ENCODE assay signal across 19 cellular contexts in genomic region chr3:126676919-126677705, GRCh38. TPM values are rescaled to one million over a fixed set of nuclear protein-coding genes. Genes with fewer than 3 reads are reported as not detected.
DNase-seq lines count a peak whose midpoint lies in the region; ATAC-seq and TF ChIP-seq lines count a peak whose summit lies in the region.
"Had no signal": no experiment of that assay in that cellular context is flagged by ENCODE, and none has a peak within 500 bp of the region (broad histone marks: within the 10 kb centered on the region; RNA-seq: fewer than 3 reads in every experiment).

No MANE protein-coding gene starts in this region.

- H3K27ac ChIP-seq in BLaER1 (no peak overlapping the region), brain microvascular endothelial cell (no peak overlapping the region), caudate nucleus (ENCODE audit: low read depth, low read length) (no peak overlapping the region)
- no peak overlapping the region for H3K27ac ChIP-seq in naive thymus-derived CD4-positive, alpha-beta T cell (ENCODE audit: low read depth, low read length)
- H3K27ac ChIP-seq: KMS-11, pancreas, suprapubic skin had no signal

- H3K27me3 ChIP-seq in BLaER1 (no peaks in the 10 kb centered on the region), Loucy (ENCODE audit: insufficient read depth, low read length, poor library complexity, severe bottlenecking) (no peaks in the 10 kb centered on the region), brain microvascular endothelial cell (replicated peaks) (peaks cover 8% of the 10 kb centered on the region)
- no peaks in the 10 kb centered on the region for H3K27me3 ChIP-seq in naive thymus-derived CD4-positive, alpha-beta T cell (ENCODE audit: control insufficient read depth in 2 of 2, insufficient read depth in 2 of 2, low read length in 2 of 2)
- H3K27me3 ChIP-seq: pancreas had no signal

- H3K9me2 ChIP-seq in Loucy (replicated peaks; ENCODE audit: low read depth, low read length), result no peaks in the 10 kb centered on the region

- H3K4me3 Mint-ChIP-seq in activated T-helper 2 cell treated with anti-CD3 and anti-CD28 coated beads, Interferon-gamma antibody, Interleukin-2, Interleukin-4, amounts not matched to agents 10 μg/mL and 5 μg/mL and 100 μg/mL, durations not matched to agents 14 hours and 24 hours and 36 hours (ENCODE audit: low read depth), result no peak overlapping the region
- H3K4me3 Mint-ChIP-seq in naive thymus-derived CD4-positive, alpha-beta T cell, result peak overlapping the region in 1 of 10 donors; percentile 12
- H3K4me3 Mint-ChIP-seq: CD4-positive, alpha-beta T cell had no signal

- H3K4me1 Mint-ChIP-seq in activated T-helper 2 cell treated with anti-CD3 and anti-CD28 coated beads, Interferon-gamma antibody, Interleukin-2, Interleukin-4, amounts not matched to agents 10 μg/mL and 5 μg/mL and 100 μg/mL, durations not matched to agents 14 hours and 24 hours and 36 hours (ENCODE audit: low read depth), result peaks cover 3% of the 10 kb centered on the region
- peaks cover 0 to 5% (median 4%) of the 10 kb centered on the region in 7 donors for H3K4me1 Mint-ChIP-seq in naive thymus-derived CD4-positive, alpha-beta T cell

- H3K9me3 ChIP-seq in BLaER1 (peaks cover 15% of the 10 kb centered on the region), Loucy (ENCODE audit: insufficient read depth, low read depth, low read length) (no peaks in the 10 kb centered on the region)
- no peaks in the 10 kb centered on the region for H3K9me3 ChIP-seq in naive thymus-derived CD4-positive, alpha-beta T cell (ENCODE audit: control insufficient read depth in 2 of 3, low read length in 3 of 3)
- H3K9me3 ChIP-seq: HAP-1, pancreas had no signal

- H3K4me2 ChIP-seq in BLaER1, result peak overlapping the region; percentile 82; the same call in 1 of the 2 replicates
- no peak overlapping the region for H3K4me2 ChIP-seq in Loucy (ENCODE audit: low read depth, low read length, poor library complexity, severe bottlenecking)
- H3K4me2 ChIP-seq: KMS-11 had no signal

- POLR2A ChIA-PET in naive thymus-derived CD4-positive, alpha-beta T cell (lab: Charles Lee), result no interaction called here

- no peaks in the 10 kb centered on the region for H3F3A ChIP-seq in Loucy (ENCODE audit: low read depth)

- in situ Hi-C loops in brain microvascular endothelial cell (cut with HindIII; ENCODE audit: low pct_ligation_motif_present, low sequenced_read_pairs), result no loop called here

- H3K27me3 Mint-ChIP-seq in activated T-helper 2 cell treated with anti-CD3 and anti-CD28 coated beads, Interferon-gamma antibody, Interleukin-2, Interleukin-4, amounts not matched to agents 10 μg/mL and 5 μg/mL and 100 μg/mL, durations not matched to agents 14 hours and 24 hours and 36 hours (ENCODE audit: low read depth), result peaks cover 7% of the 10 kb centered on the region
- peaks cover 4 to 12% (median 8%) of the 10 kb centered on the region in 5 donors for H3K27me3 Mint-ChIP-seq in naive thymus-derived CD4-positive, alpha-beta T cell

- peaks cover 9% of the 10 kb centered on the region for H3K9me3 Mint-ChIP-seq in activated T-helper 2 cell treated with anti-CD3 and anti-CD28 coated beads, Interferon-gamma antibody, Interleukin-2, Interleukin-4, amounts not matched to agents 10 μg/mL and 5 μg/mL and 100 μg/mL, durations not matched to agents 14 hours and 24 hours and 36 hours
- H3K9me3 Mint-ChIP-seq in naive thymus-derived CD4-positive, alpha-beta T cell, result peaks cover 0 to 17% (median 5%) of the 10 kb centered on the region in 11 donors
- H3K9me3 Mint-ChIP-seq: CD4-positive, alpha-beta T cell had no signal

- H3K36me3 ChIP-seq in BLaER1, result no peaks in the 10 kb centered on the region
- H3K36me3 ChIP-seq in Loucy (ENCODE audit: insufficient read depth, low read length), result no peaks in the 10 kb centered on the region
- no peaks in the 10 kb centered on the region for H3K36me3 ChIP-seq in brain microvascular endothelial cell (replicated peaks)
- no peaks in the 10 kb centered on the region for H3K36me3 ChIP-seq in naive thymus-derived CD4-positive, alpha-beta T cell (ENCODE audit: control insufficient read depth in 2 of 3, insufficient read depth in 3 of 3, low read length in 3 of 3)
- H3K36me3 ChIP-seq: HAP-1, pancreas, suprapubic skin had no signal

- intact Hi-C loops in activated T-helper 2 cell treated with anti-CD3 and anti-CD28 coated beads, Interferon-gamma antibody, Interleukin-2, Interleukin-4, amounts not matched to agents 10 μg/mL and 5 μg/mL and 100 μg/mL, durations not matched to agents 14 hours and 24 hours and 36 hours (cut with micrococcal nuclease), result no loop called here
- intact Hi-C loops in naive thymus-derived CD4-positive, alpha-beta T cell (cut with micrococcal nuclease), result loop anchor here in 1 of 2 donors (5.0 kb wide), 1 partner anchor 305 kb away; the partner anchor contains the start of gene PLXNA1

- no peaks in the 10 kb centered on the region for H4K20me1 ChIP-seq in BLaER1
- no peaks in the 10 kb centered on the region for H4K20me1 ChIP-seq in Loucy (ENCODE audit: insufficient read depth, low read length, poor library complexity, severe bottlenecking)

- no peak overlapping the region for H3K9ac ChIP-seq in BLaER1
- H3K9ac ChIP-seq in Loucy (ENCODE audit: low read depth, low read length, poor library complexity, severe bottlenecking), result peak overlapping the region; percentile 74
- H3K9ac ChIP-seq: KMS-11 had no signal

- H3K79me2 ChIP-seq in Loucy (ENCODE audit: insufficient read depth, low read length), result no peaks in the 10 kb centered on the region

- CTCF ChIA-PET in naive thymus-derived CD4-positive, alpha-beta T cell (lab: Charles Lee), result interaction anchor here (0.6 to 0.7 kb wide), 3 partner anchors 8 to 251 kb away, joined by 3 read pairs; no protein-coding TSS in a partner anchor

- H3K27ac Mint-ChIP-seq in activated T-helper 2 cell treated with anti-CD3 and anti-CD28 coated beads, Interferon-gamma antibody, Interleukin-2, Interleukin-4, amounts not matched to agents 10 μg/mL and 5 μg/mL and 100 μg/mL, durations not matched to agents 14 hours and 24 hours and 36 hours, result no peak overlapping the region
- no peak overlapping the region for H3K27ac Mint-ChIP-seq in naive thymus-derived CD4-positive, alpha-beta T cell
- H3K27ac Mint-ChIP-seq: CD4-positive, alpha-beta T cell had no signal

- H3K4me3 ChIP-seq in BLaER1 (no peak overlapping the region), Loucy (ENCODE audit: low read length, poor library complexity, severe bottlenecking) (no peak overlapping the region), brain microvascular endothelial cell (ENCODE audit: low read depth, low read length) (no peak overlapping the region)
- H3K4me3 ChIP-seq in naive thymus-derived CD4-positive, alpha-beta T cell (ENCODE audit: low read length), result no peak overlapping the region
- H3K4me3 ChIP-seq: HAP-1, pancreas, suprapubic skin had no signal

- peaks cover 48% of the 10 kb centered on the region for H3K4me1 ChIP-seq in BLaER1
- H3K4me1 ChIP-seq in Loucy (ENCODE audit: insufficient read depth, low read length, poor library complexity, severe bottlenecking), result peaks cover 51% of the 10 kb centered on the region
- H3K4me1 ChIP-seq in naive thymus-derived CD4-positive, alpha-beta T cell (ENCODE audit: control insufficient read depth in 2 of 2, insufficient read depth in 2 of 2, low read length in 2 of 2), result no peaks in the 10 kb centered on the region
- H3K4me1 ChIP-seq: HAP-1, pancreas had no signal

- TF ChIP-seq CTCF in Loucy (conservative IDR thresholded peaks at IDR 0.05; ENCODE audit: low read length) (no peak), brain microvascular endothelial cell (IDR thresholded peaks at IDR 0.05; ENCODE audit: low read depth, low read length, missing control alignments) (no peak)

- peak; percentile 24 for DNase-seq in brain microvascular endothelial cell
- peak; percentile 57 for DNase-seq in islet precursor cell
- DNase-seq in activated T-helper 2 cell treated with anti-CD3 and anti-CD28 coated beads, Interferon-gamma antibody, Interleukin-2, Interleukin-4, amounts not matched to agents 10 μg/mL and 5 μg/mL and 100 μg/mL, durations not matched to agents 14 hours and 24 hours and 36 hours (ENCODE audit: low spot score), result no peak
- no peak for DNase-seq in naive thymus-derived CD4-positive, alpha-beta T cell
- DNase-seq in caudate nucleus (lab: John Stamatoyannopoulos, UW), result no peak
- no peak for DNase-seq in GM19238 (ENCODE audit: insufficient read length, low spot score)
- DNase-seq: CD4-positive, alpha-beta T cell; cortex of kidney; mammary epithelial cell; NCI-H1417; NCI-H524 treated with DMSO at 0.1 percent for 48 hours; pancreas; Right ventricle myocardium superior had no signal

- no peak for ATAC-seq in naive thymus-derived CD4-positive, alpha-beta T cell
- ATAC-seq: pancreas, sciatic nerve had no signal

- H2AFZ ChIP-seq in Loucy (ENCODE audit: low read length), result no peak overlapping the region

- H3K36me3 Mint-ChIP-seq in activated T-helper 2 cell treated with anti-CD3 and anti-CD28 coated beads, Interferon-gamma antibody, Interleukin-2, Interleukin-4, amounts not matched to agents 10 μg/mL and 5 μg/mL and 100 μg/mL, durations not matched to agents 14 hours and 24 hours and 36 hours (ENCODE audit: low read depth), result no peaks in the 10 kb centered on the region
- H3K36me3 Mint-ChIP-seq in naive thymus-derived CD4-positive, alpha-beta T cell, result no peaks in the 10 kb centered on the region

RNA-seq across cellular contexts. Expression of gene TXNRD3, which starts 22.2 kb away (rescaled TPM):
- 0.96 and 1.3 TPM in 2 replicates for total RNA-seq in activated T-helper 2 cell treated with anti-CD3 and anti-CD28 coated beads, Interferon-gamma antibody, Interleukin-2, Interleukin-4, amounts not matched to agents 10 μg/mL and 5 μg/mL and 100 μg/mL, durations not matched to agents 14 hours and 24 hours and 36 hours
- 1 to 10 TPM in 4 of 5 experiments, under 1 TPM in 1; 0.46 to 4.8 (median 3.2) TPM for total RNA-seq in naive thymus-derived CD4-positive, alpha-beta T cell
- 1 to 10 TPM; 4.5 to 4.6 TPM for polyA plus RNA-seq in naive thymus-derived CD4-positive, alpha-beta T cell

RNA-seq across cellular contexts. Expression of gene CHCHD6, which starts 26.9 kb away (rescaled TPM):
- total RNA-seq in activated T-helper 2 cell treated with anti-CD3 and anti-CD28 coated beads, Interferon-gamma antibody, Interleukin-2, Interleukin-4, amounts not matched to agents 10 μg/mL and 5 μg/mL and 100 μg/mL, durations not matched to agents 14 hours and 24 hours and 36 hours, result 9.1 and 15.7 TPM in 2 replicates
- 10 to 100 TPM in 3 of 5 experiments, 1 to 10 TPM in 2; 5.4 to 14.0 (median 10.0) TPM for total RNA-seq in naive thymus-derived CD4-positive, alpha-beta T cell
- polyA plus RNA-seq in naive thymus-derived CD4-positive, alpha-beta T cell, result 10 to 100 TPM; 11.0 to 15.1 TPM

Comparison
In these comparisons a context has a peak if more than half of its experiments do, and no peak if none do; other contexts are left out.
1. DNase-seq: peak in brain microvascular endothelial cell (single experiment) and islet precursor cell (single experiment); none in activated T-helper 2 cell treated with anti-CD3 and anti-CD28 coated beads, Interferon-gamma antibody, Interleukin-2, Interleukin-4, amounts not matched to agents 10 μg/mL and 5 μg/mL and 100 μg/mL, durations not matched to agents 14 hours and 24 hours and 36 hours (single experiment), naive thymus-derived CD4-positive, alpha-beta T cell (0 of 9), caudate nucleus (0 of 61) and GM19238 (single experiment).